8 cellular contexts compared by ENCODE assay signal in genomic region chr17:67365762-67366192, GRCh38. TPM values are rescaled to one million over a fixed set of nuclear protein-coding genes. Genes with fewer than 3 reads are reported as not detected.
DNase-seq lines count a peak whose midpoint lies in the region; ATAC-seq and TF ChIP-seq lines count a peak whose summit lies in the region.

No MANE protein-coding gene starts in this region.

- intact Hi-C loops in dorsolateral prefrontal cortex (cut with DNase I) (loop anchor here (5.0 to 10.0 kb wide), 3 partner anchors 121 to 459 kb away; partner anchors contain the start of genes HELZ (in 2 of the 2), BPTF (in 1 of the 2) and NOL11 (in 1 of the 2)), mucosa of descending colon (cut with DNase I, micrococcal nuclease) (no loop called here), head of caudate nucleus (cut with DNase I) (loop anchor here (5.0 kb wide), 1 partner anchor 352 kb away; the partner anchor contains the start of gene NOL11)

- H3K36me3 ChIP-seq in HEK293 (ENCODE audit: control insufficient read depth in 2 of 2, insufficient read depth in 1 of 2, low read length in 2 of 2) (peaks cover 22 to 23% of the 10 kb centered on the region in 2 experiments), mucosa of descending colon (ENCODE audit: low read depth) (no peaks in the 10 kb centered on the region)

- peak overlapping the region; percentile 80 for H3K4me3 ChIP-seq in HEK293 (ENCODE audit: low read depth, low read length)
- peak overlapping the region; percentile 62 to 100 (median 92) for H3K4me3 ChIP-seq in dorsolateral prefrontal cortex
- H3K4me3 ChIP-seq in mucosa of descending colon: peak overlapping the region; percentile 99

- H3K9me3 ChIP-seq in HEK293 (ENCODE audit: control insufficient read depth, insufficient read depth, low read depth, low read length): no peaks in the 10 kb centered on the region
- no peaks in the 10 kb centered on the region for H3K9me3 ChIP-seq in mucosa of descending colon

- POLR2A ChIA-PET in HEK293 (lab: Yijun Ruan, JAX): interaction anchor here (0.6 kb wide), 1 partner anchor 102 kb away, joined by 3 read pairs; no protein-coding TSS in a partner anchor

- H3K4me1 ChIP-seq in HEK293 (ENCODE audit: control insufficient read depth, insufficient read depth, low read length) (peaks cover 7% of the 10 kb centered on the region; the same call in 1 of the 2 replicates), mucosa of descending colon (ENCODE audit: low read depth) (peaks cover 25% of the 10 kb centered on the region)

- H3K27me3 ChIP-seq in dorsolateral prefrontal cortex: no peaks in the 10 kb centered on the region

- peak; percentile 47 for ATAC-seq in mucosa of descending colon

- H3K27ac ChIP-seq in HEK293 (ENCODE audit: extremely low read depth, low read depth, low read length): peak overlapping the region; percentile 89
- peak overlapping the region; percentile 2 to 96 (median 88) for H3K27ac ChIP-seq in dorsolateral prefrontal cortex

- TF ChIP-seq CTCF in HEK293 (tag by site-specific recombination; IDR thresholded peaks at IDR 0.05): no peak
- TF ChIP-seq CTCF in dorsolateral prefrontal cortex (IDR thresholded peaks at IDR 0.05 in 54 of 56, conservative IDR thresholded peaks at IDR 0.05 in 2 of 56; ENCODE audit: low read depth in 1 of 56, partially characterized antibody in 56 of 56): no peak
- no peak for TF ChIP-seq CTCF in mucosa of descending colon (IDR thresholded peaks at IDR 0.05)
- TF ChIP-seq CTCF in GM20000 (IDR thresholded peaks at IDR 0.05; ENCODE audit: extremely low read depth, missing control alignments): no peak

- DNase-seq in ELR (ENCODE audit: low read depth) (peak; percentile 79), RKO (ENCODE audit: low spot score) (peak; percentile 89), dorsolateral prefrontal cortex (no peak), mucosa of descending colon (peak in 1 of 3 donors; percentile 27), Ammon's horn (ENCODE audit: low spot score) (no peak), head of caudate nucleus (no peak), GM20000 (ENCODE audit: low spot score) (no peak)

- CTCF ChIA-PET in HEK293 (lab: Yijun Ruan, JAX): interaction anchor here (0.7 to 1.6 kb wide), 7 partner anchors 8 to 351 kb away, joined by 3 to 6 read pairs (median 4); no protein-coding TSS in a partner anchor

TF ChIP-seq in HEK293, 187 proteins besides CTCF, POLR2A, EP300 and RAD21:
- peak; percentile 74; the same call in 1 of the 2 replicates for TF ChIP-seq ZNF664 (tag by site-specific recombination; IDR thresholded peaks at IDR 0.05)
- peak; percentile 87 for TF ChIP-seq ZBTB11 (tag by site-specific recombination; conservative IDR thresholded peaks at IDR 0.05; ENCODE audit: low read depth)
- 0 out of 2 replicates have a peak, but pooled peaks have one; percentile 11 for TF ChIP-seq ZNF366 (tag by site-specific recombination; conservative IDR thresholded peaks at IDR 0.05)
- TF ChIP-seq ZNF274 (IDR thresholded peaks at IDR 0.05; ENCODE audit: low read length): no peak
- no peak for TF ChIP-seq ZNF274 (tag by site-specific recombination; IDR thresholded peaks at IDR 0.05; ENCODE audit: borderline replicate concordance)
- peak; percentile 86 for TF ChIP-seq PRDM1 (tag by site-specific recombination; IDR thresholded peaks at IDR 0.05)
TF ChIP-seq in HEK293: peak in this region for 4.

RNA-seq across cellular contexts. Expression of gene PSMD12, which starts 0.6 kb away (rescaled TPM):
- total RNA-seq in dorsolateral prefrontal cortex: 10 to 100 TPM; 32.9 to 84.7 (median 64.1) TPM
- total RNA-seq in mucosa of descending colon: 10 to 100 TPM; 33.5 to 59.8 (median 41.2) TPM

RNA-seq across cellular contexts. Expression of gene PITPNC1, which starts 11.3 kb away (rescaled TPM):
- total RNA-seq in dorsolateral prefrontal cortex (100 to 1,000 TPM in 15 of 120 experiments, 10 to 100 TPM in 105; 38.9 to 154 (median 76.7) TPM), mucosa of descending colon (10 to 100 TPM; 10.7 to 11.4 (median 10.9) TPM)

Comparison
In these comparisons a context has a peak if more than half of its experiments do, and no peak if none do; other contexts are left out.
1. DNase-seq: peak in ELR (single experiment) and RKO (single experiment); none in dorsolateral prefrontal cortex (0 of 10), Ammon's horn (single experiment), head of caudate nucleus (0 of 42) and GM20000 (single experiment).
2. intact Hi-C loops: an anchor here in dorsolateral prefrontal cortex (5.0 to 10.0 kb wide) and head of caudate nucleus (5.0 kb wide); none called in mucosa of descending colon.
3. Peak in every context shown above with its lines, with median percentiles within 50 percentile points of each other: H3K4me3 ChIP-seq.